In the genomic region with DNA sequence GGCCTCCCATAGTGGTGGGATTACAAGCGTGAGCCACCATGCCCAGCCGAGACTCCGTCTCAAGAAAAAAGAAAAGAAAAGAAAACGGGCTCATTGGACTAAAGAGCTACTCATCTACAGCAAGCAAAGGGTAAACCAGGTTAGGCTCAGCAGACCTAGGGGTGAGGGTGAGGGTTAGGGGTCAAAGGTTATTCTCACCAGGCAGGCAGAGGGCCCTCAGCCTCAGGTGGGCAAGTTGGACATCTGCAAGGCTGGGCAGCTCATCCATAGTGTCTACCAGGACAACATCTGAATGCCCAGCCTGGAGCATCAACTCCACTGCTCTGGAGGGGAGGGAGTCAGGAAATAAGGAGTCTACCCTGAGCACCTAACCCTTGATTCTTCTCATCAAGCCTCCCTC, we compare ENCODE assay signal across 35 cellular contexts. TPM values are rescaled to one million over a fixed set of nuclear protein-coding genes. Genes with fewer than 3 reads are reported as not detected.
"Had no signal": no experiment of that assay in that cellular context is flagged by ENCODE, and none has a peak within 500 bp of the region (broad histone marks: within the 10 kb centered on the region; RNA-seq: fewer than 3 reads in every experiment).

No MANE protein-coding gene starts in this region.

- H3K9ac ChIP-seq: KMS-11 had no signal

- H3K27me3 Mint-ChIP-seq: activated CD4-positive, alpha-beta memory T cell treated with anti-CD3 and anti-CD28 coated beads for 36 hours; activated naive CD8-positive, alpha-beta T cell treated with anti-CD3 and anti-CD28 coated beads, Interleukin-2, amount 10 ng/mL, durations not matched to agents 7 days and 5 days had no signal

- H3K4me3 ChIP-seq: body of pancreas, breast epithelium had no signal

- H3K36me3 ChIP-seq: breast epithelium had no signal

- H3K36me3 Mint-ChIP-seq: activated CD4-positive, alpha-beta memory T cell treated with anti-CD3 and anti-CD28 coated beads for 36 hours; T-cell had no signal

- H3K4me3 Mint-ChIP-seq: activated B cell treated with CpG ODN at 0.5 μM for 24 hours; activated CD4-positive, alpha-beta memory T cell treated with anti-CD3 and anti-CD28 coated beads for 36 hours; activated naive CD8-positive, alpha-beta T cell treated with anti-CD3 and anti-CD28 coated beads, Interleukin-2, amount 10 ng/mL, durations not matched to agents 7 days and 5 days; activated T-cell treated with anti-CD3 and anti-CD28 coated beads, Interleukin-2, amount 50 U/mL, for 4 hours; activated T-helper 1 cell treated with anti-CD3 and anti-CD28 coated beads, Interleukin-12 subunit alpha, Interleukin-12 subunit beta, Interleukin-2, Interleukin-4 antibody, amounts not matched to agents 30 ng/mL and 10 ng/mL and 1 ng/mL, durations not matched to agents 14 hours and 24 hours and 36 hours; T-cell had no signal

- DNase-seq: activated B cell treated with CpG ODN at 0.5 μM for 24 hours; activated CD4-positive, alpha-beta memory T cell treated with anti-CD3 and anti-CD28 coated beads for 36 hours; activated CD4-positive, alpha-beta T cell treated with anti-CD3 and anti-CD28 coated beads for 4 hours; activated CD4-positive, alpha-beta T cell treated with anti-CD3 and anti-CD28 coated beads, Interleukin-2, amount 50 U/mL, for 1 hour; activated CD4-positive, CD25-positive, alpha-beta regulatory T cell treated with anti-CD3 and anti-CD28 coated beads, Interleukin-2, amount 50 U/mL, for 72 hours; activated CD8-positive, alpha-beta memory T cell treated with anti-CD3 and anti-CD28 coated beads, Interleukin-2, amount 50 U/mL, for 4 hours; activated effector memory CD4-positive, alpha-beta T cell treated with Interleukin-2 at 50 U/mL for 16 hours; activated naive CD4-positive, alpha-beta T cell treated with anti-CD3 and anti-CD28 coated beads, Interleukin-2, amount 50 U/mL, for 16 hours; activated naive CD8-positive, alpha-beta T cell treated with anti-CD3 and anti-CD28 coated beads, Interleukin-2, amount 10 ng/mL, durations not matched to agents 7 days and 5 days; activated T-cell treated with anti-CD3 and anti-CD28 coated beads for 4 hours; activated T-cell treated with anti-CD3 and anti-CD28 coated beads, Interleukin-2, amount 50 U/mL, for 4 hours; amygdala; body of pancreas; MM.1S; MV-4-11; NCI-H1092 treated with DMSO at 0.1 percent for 48 hours; NCI-H1417; NCI-H146; NCI-H187; NCI-H2029 treated with DMSO at 0.1 percent for 48 hours; NCI-H2107; NCI-H2171; NCI-H510A; NCI-H526; NCI-H748 treated with DMSO at 0.1 percent for 48 hours; NK-92 treated with Interleukin-12 subunit alpha and Interleukin-12 subunit beta, amount 100 ng/mL, for 24 hours; PC-3; Peyer's patch; RPMI8226; SIG-M5; T-cell; T-helper 17 cell had no signal

- H3K27me3 ChIP-seq: body of pancreas, breast epithelium, Peyer's patch had no signal

- H3K9me3 Mint-ChIP-seq: activated B cell treated with CpG ODN at 0.5 μM for 24 hours; activated CD4-positive, alpha-beta memory T cell treated with anti-CD3 and anti-CD28 coated beads for 36 hours; activated naive CD8-positive, alpha-beta T cell treated with anti-CD3 and anti-CD28 coated beads, Interleukin-2, amount 10 ng/mL, durations not matched to agents 7 days and 5 days; activated T-cell treated with anti-CD3 and anti-CD28 coated beads, Interleukin-2, amount 50 U/mL, for 4 hours; activated T-helper 1 cell treated with anti-CD3 and anti-CD28 coated beads, Interleukin-12 subunit alpha, Interleukin-12 subunit beta, Interleukin-2, Interleukin-4 antibody, amounts not matched to agents 30 ng/mL and 10 ng/mL and 1 ng/mL, durations not matched to agents 14 hours and 24 hours and 36 hours; T-cell had no signal

- H3K27ac Mint-ChIP-seq: activated B cell treated with CpG ODN at 0.5 μM for 24 hours; activated CD4-positive, alpha-beta memory T cell treated with anti-CD3 and anti-CD28 coated beads for 36 hours; activated T-helper 1 cell treated with anti-CD3 and anti-CD28 coated beads, Interleukin-12 subunit alpha, Interleukin-12 subunit beta, Interleukin-2, Interleukin-4 antibody, amounts not matched to agents 30 ng/mL and 10 ng/mL and 1 ng/mL, durations not matched to agents 14 hours and 24 hours and 36 hours; T-cell; T-helper 17 cell had no signal

- H3K27ac ChIP-seq: body of pancreas, breast epithelium, KMS-11 had no signal

RNA-seq across cellular contexts. Expression of a gene that starts 3.5 kb away (rescaled TPM):
- total RNA-seq: activated B cell treated with CpG ODN at 0.5 μM for 24 hours had no signal

RNA-seq across cellular contexts. Expression of a gene that starts 15.6 kb away (rescaled TPM):
- total RNA-seq: PC-3 had no signal
